ENCODE assay signal across 20 cellular contexts in genomic region chr6:8030920-8031319, GRCh38.
"Had no signal": no experiment of that assay in that cellular context is flagged by ENCODE, and none has a peak within 500 bp of the region (broad histone marks: within the 10 kb centered on the region; RNA-seq: fewer than 3 reads in every experiment).

No MANE protein-coding gene starts in this region.

- DNase-seq: esophagus squamous epithelium; foreskin fibroblast; immature natural killer cell; left cardiac atrium; left ventricle myocardium inferior; lower lobe of right lung; mesenchymal stem cell; midbrain; nucleus accumbens; ovary; sigmoid colon; stimulated activated CD4-positive, alpha-beta T cell treated with anti-CD3 and anti-CD28 coated beads, Interleukin-2, amount 100 ng/mL, for 24 hours; stimulated activated CD4-positive, alpha-beta T cell treated with anti-CD3 and anti-CD28 coated beads, Interleukin-4, amount 100 ng/mL, for 4 hours; stimulated activated naive CD4-positive, alpha-beta T cell; stomach; substantia nigra; transverse colon had no signal

- H3K27me3 Mint-ChIP-seq: dendritic cell treated with granulocyte-macrophage colony-stimulating factor and Interleukin-4, amounts not matched to agents 40 ng/mL and 50 ng/mL, for 4 days; natural killer cell treated with Interleukin-12 subunit alpha and Interleukin-12 subunit beta and Interleukin-15 and Interleukin-18, amount 100 ng/mL, for 72 hours had no signal

- H3K4me3 Mint-ChIP-seq: dendritic cell treated with granulocyte-macrophage colony-stimulating factor and Interleukin-4, amounts not matched to agents 40 ng/mL and 50 ng/mL, for 4 days; immature natural killer cell; natural killer cell treated with Interleukin-12 subunit alpha and Interleukin-12 subunit beta and Interleukin-15 and Interleukin-18, amount 100 ng/mL, for 72 hours; neural progenitor cell had no signal

- ATAC-seq: left cardiac atrium; lower lobe of right lung; natural killer cell treated with Interleukin-12 subunit alpha and Interleukin-12 subunit beta and Interleukin-15 and Interleukin-18, amount 100 ng/mL, for 72 hours had no signal

- H3K27ac Mint-ChIP-seq: dendritic cell treated with granulocyte-macrophage colony-stimulating factor and Interleukin-4, amounts not matched to agents 40 ng/mL and 50 ng/mL, for 4 days; immature natural killer cell; natural killer cell treated with Interleukin-12 subunit alpha and Interleukin-12 subunit beta and Interleukin-15 and Interleukin-18, amount 100 ng/mL, for 72 hours; neural progenitor cell had no signal
